In the genomic region with DNA sequence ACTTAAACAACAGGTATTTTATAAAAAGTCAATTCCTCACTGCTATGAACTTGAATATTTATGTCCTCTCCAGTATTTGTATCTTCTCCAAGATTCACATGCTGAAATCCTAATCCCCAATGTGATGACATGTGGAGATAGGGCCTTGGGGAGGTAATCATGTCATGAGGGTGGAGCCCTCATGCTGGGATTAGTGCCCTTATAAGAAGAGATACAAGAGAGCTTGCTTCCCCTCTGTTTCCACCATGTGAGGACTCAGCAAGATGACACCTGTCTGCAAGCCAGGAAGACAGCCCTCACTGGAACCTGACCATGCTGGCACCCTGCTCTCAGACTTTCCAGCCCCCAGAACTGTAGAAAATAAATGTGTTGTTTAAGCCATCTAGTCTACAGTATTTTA, we compare ENCODE assay signal across 27 cellular contexts.
"Had no signal": no experiment of that assay in that cellular context is flagged by ENCODE, and none has a peak within 500 bp of the region (broad histone marks: within the 10 kb centered on the region; RNA-seq: fewer than 3 reads in every experiment).

No MANE protein-coding gene starts in this region.

- H3K4me3 Mint-ChIP-seq: endodermal cell, mesothelial cell of epicardium had no signal

- ATAC-seq: esophagus mucosa, gastrocnemius medialis, heart right ventricle, left cardiac atrium, left lung, left ventricle myocardium superior, lower lobe of right lung, mucosa of descending colon had no signal

- H3K4me3 ChIP-seq: coronary artery, dorsolateral prefrontal cortex, esophagus squamous epithelium, gastrocnemius medialis, heart right ventricle, left lung, lower lobe of right lung, mucosa of descending colon had no signal

- DNase-seq: dermis blood vessel endothelial cell; dorsolateral prefrontal cortex; effector CD4-positive, alpha-beta T cell; effector memory CD4-positive, alpha-beta T cell; endodermal cell; erythroblast; esophagus squamous epithelium; foreskin fibroblast; foreskin melanocyte; gastrocnemius medialis; glutamatergic neuron; head of caudate nucleus; heart right ventricle; hippocampal formation; left cardiac atrium; left lung; left ventricle myocardium superior; lower lobe of right lung; mesenchymal stem cell; mucosa of descending colon had no signal

- H3K36me3 ChIP-seq: left lung, lower lobe of right lung had no signal

- H3K27ac ChIP-seq: coronary artery, dorsolateral prefrontal cortex, epithelial cell of prostate, esophagus squamous epithelium, gastrocnemius medialis, heart right ventricle, left lung, lower lobe of right lung had no signal

- H3K27me3 ChIP-seq: dorsolateral prefrontal cortex, esophagus squamous epithelium, gastrocnemius medialis, heart right ventricle, left lung had no signal

- FAIRE-seq: colon, endometrium, keratinocyte had no signal

- H3K9me3 ChIP-seq: esophagus squamous epithelium, gastrocnemius medialis, lower lobe of right lung, mucosa of descending colon had no signal

- H3K27ac Mint-ChIP-seq: endodermal cell, mesothelial cell of epicardium had no signal

- H3K4me1 ChIP-seq: esophagus squamous epithelium, lower lobe of right lung had no signal

- H3K4me1 Mint-ChIP-seq: endodermal cell, mesothelial cell of epicardium had no signal
